ENCODE assay signal across 8 cellular contexts in genomic region chr15:41429003-41429890, GRCh38.
DNase-seq lines count a peak whose midpoint lies in the region; ATAC-seq lines count a peak whose summit lies in the region.

No MANE protein-coding gene starts in this region.

- no peaks in the 10 kb centered on the region for H3K9me3 Mint-ChIP-seq in central memory CD8-positive, alpha-beta T cell

- peaks cover 7% of the 10 kb centered on the region for H3K36me3 Mint-ChIP-seq in central memory CD8-positive, alpha-beta T cell (ENCODE audit: insufficient read depth)

- H3K27ac Mint-ChIP-seq in central memory CD8-positive, alpha-beta T cell (ENCODE audit: low read depth), result peak overlapping the region; percentile 39

- no peaks in the 10 kb centered on the region for H3K27me3 Mint-ChIP-seq in central memory CD8-positive, alpha-beta T cell

- peak; percentile 6 for DNase-seq in stimulated activated CD4-positive, alpha-beta T cell treated with anti-CD3 and anti-CD28 coated beads, Interleukin-4, amount 100 ng/mL, for 24 hours
- DNase-seq in stimulated activated CD4-positive, alpha-beta T cell treated with anti-CD3 and anti-CD28 coated beads, Interleukin-4, amount 100 ng/mL, for 4 hours, result no peak
- DNase-seq in central memory CD8-positive, alpha-beta T cell (ENCODE audit: low spot score in 2 of 2), result no peak
- DNase-seq in AG08396 (ENCODE audit: low spot score) (no peak), medulla oblongata (ENCODE audit: extremely low spot score) (no peak), superior temporal gyrus (ENCODE audit: extremely low spot score) (no peak), EL (no peak)

- H3K4me1 Mint-ChIP-seq in central memory CD8-positive, alpha-beta T cell, result peaks cover 24% of the 10 kb centered on the region

- H3K4me3 Mint-ChIP-seq in central memory CD8-positive, alpha-beta T cell, result peak overlapping the region; percentile 32

- ATAC-seq in HG03354 (IDR thresholded peaks at IDR 0.05; ENCODE audit: poor library complexity, severe bottlenecking, unreplicated experiment), result peak; percentile 88
- peak; percentile 46 for ATAC-seq in central memory CD8-positive, alpha-beta T cell (replicated peaks; ENCODE audit: extremely low read depth, poor library complexity, severe bottlenecking)
